In genomic region chr2:28389399-28390240, GRCh38 we compare ENCODE assay signal across 8 cellular contexts. TPM values are rescaled to one million over a fixed set of nuclear protein-coding genes. Genes with fewer than 3 reads are reported as not detected.
DNase-seq lines count a peak whose midpoint lies in the region; ATAC-seq and TF ChIP-seq lines count a peak whose summit lies in the region.

No MANE protein-coding gene starts in this region.

- no peaks in the 10 kb centered on the region for H3K36me3 ChIP-seq in sigmoid colon

- TF ChIP-seq POLR2A in sigmoid colon (IDR thresholded peaks at IDR 0.05) = peak in 1 of 2 donors; percentile 60

- DNase-seq in germinal center (ENCODE audit: low spot score) = peak; percentile 14
- DNase-seq in sigmoid colon = peak; percentile 54
- no peak for DNase-seq in OCI-M2 (lab: John Stamatoyannopoulos, UW; ENCODE audit: unreplicated experiment)
- no peak for DNase-seq in NCI-H526 treated with DMSO at 0.1 percent for 48 hours (lab: John Stamatoyannopoulos, UW)
- no peak for DNase-seq in NCI-H1417 treated with DMSO at 0.1 percent for 48 hours (lab: John Stamatoyannopoulos, UW)

- H3K4me1 ChIP-seq in sigmoid colon = peaks cover 0 to 25% (median 12%) of the 10 kb centered on the region in 4 donors

- H3K27ac ChIP-seq in VCaP (peak overlapping the region; percentile 96), sigmoid colon (peak overlapping the region; percentile 97 to 100 (median 100))

- H3K9me3 ChIP-seq in sigmoid colon = no peaks in the 10 kb centered on the region

- intact Hi-C loops in sigmoid colon (cut with DNase I) = loop anchor here (1.0 to 5.0 kb wide), 8 partner anchors 51 to 619 kb away; partner anchors contain the start of genes BABAM2, MRPL33 and RBKS

- H3K4me3 ChIP-seq in GM12875 (ENCODE audit: low read depth, low read length) (peak overlapping the region; percentile 65), sigmoid colon (peak overlapping the region; percentile 60 to 99 (median 97))

- no peak for TF ChIP-seq EP300 in sigmoid colon (IDR thresholded peaks at IDR 0.05)

- 24 to 32% methylated on average over 17 of the region's 17 CpGs for whole genome bisulfite sequencing in sigmoid colon, 2 donors

- H3K27me3 ChIP-seq in sigmoid colon = no peaks in the 10 kb centered on the region

- ATAC-seq in HG03354 (IDR thresholded peaks at IDR 0.05; ENCODE audit: poor library complexity, severe bottlenecking, unreplicated experiment) = no peak

- no peak for TF ChIP-seq CTCF in GM12875 (IDR thresholded peaks at IDR 0.05; ENCODE audit: borderline replicate concordance, insufficient read depth, low read depth, low read length)
- no peak; the same call in 1 of the 2 replicates for TF ChIP-seq CTCF in VCaP (conservative IDR thresholded peaks at IDR 0.05)
- TF ChIP-seq CTCF in sigmoid colon (IDR thresholded peaks at IDR 0.05) = no peak

RNA-seq across cellular contexts. Expression of gene FOSL2, which starts 3.0 kb away (rescaled TPM):
- total RNA-seq in sigmoid colon = 100 to 1,000 TPM in 1 of 4 donors, 10 to 100 TPM in 3; 38.9 to 208 (median 67.3) TPM
- 10 to 100 TPM; 30.0 to 66.2 (median 55.0) TPM for polyA plus RNA-seq in sigmoid colon

Comparison
In these comparisons a context has a peak if more than half of its experiments do, and no peak if none do; other contexts are left out.
1. DNase-seq: peak in germinal center (single experiment) and sigmoid colon (single experiment); none in OCI-M2 (single experiment), NCI-H526 treated with DMSO at 0.1 percent for 48 hours (single experiment) and NCI-H1417 treated with DMSO at 0.1 percent for 48 hours (single experiment).